ENCODE assay signal across 19 cellular contexts in the genomic region with DNA sequence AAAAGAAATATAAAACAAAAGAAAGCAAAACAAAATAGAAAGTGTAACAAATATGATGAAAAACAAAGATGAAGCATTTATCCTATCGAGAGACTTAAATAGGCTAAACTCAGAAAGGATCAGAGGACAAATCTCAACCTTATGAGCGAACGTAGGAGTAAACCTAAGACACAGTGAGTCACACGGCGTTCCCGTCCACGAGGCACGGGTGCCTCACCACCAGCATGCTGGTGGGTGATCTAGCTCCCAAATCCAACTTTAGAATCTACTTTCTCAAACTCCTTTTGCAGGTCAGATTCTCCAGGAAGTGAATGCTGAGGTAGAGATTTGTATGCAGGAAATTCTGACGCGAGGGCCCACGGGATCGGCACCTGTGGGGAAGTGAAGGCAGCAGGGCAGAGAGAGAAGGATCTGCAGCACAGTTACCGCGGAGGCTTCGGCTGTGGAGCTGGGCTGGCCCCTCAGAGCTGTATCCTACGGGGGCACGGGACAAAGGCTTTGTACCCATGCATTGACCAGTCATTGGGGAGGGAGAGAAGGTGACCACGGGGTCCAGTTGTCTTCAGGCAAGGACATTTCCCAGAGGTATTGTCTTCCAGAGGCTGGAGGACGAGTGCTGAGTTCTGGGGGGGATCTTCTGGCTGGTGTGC. TPM values are rescaled to one million over a fixed set of nuclear protein-coding genes. Genes with fewer than 3 reads are reported as not detected.
"Had no signal": no experiment of that assay in that cellular context is flagged by ENCODE, and none has a peak within 500 bp of the region (broad histone marks: within the 10 kb centered on the region; RNA-seq: fewer than 3 reads in every experiment).

No MANE protein-coding gene starts in this region.

- H3K4me1 Mint-ChIP-seq: activated CD4-positive, alpha-beta T cell treated with anti-CD3 and anti-CD28 coated beads, Interleukin-2, amount 10 ng/mL, durations not matched to agents 7 days and 5 days; activated naive CD4-positive, alpha-beta T cell treated with anti-CD3 and anti-CD28 coated beads, Interleukin-2, amount 10 ng/mL, durations not matched to agents 7 days and 5 days had no signal

- H3K4me3 ChIP-seq: adrenal gland, suprapubic skin had no signal

- H3K27ac Mint-ChIP-seq: activated CD4-positive, alpha-beta T cell treated with anti-CD3 and anti-CD28 coated beads, Interleukin-2, amount 10 ng/mL, durations not matched to agents 7 days and 5 days; activated naive CD4-positive, alpha-beta T cell treated with anti-CD3 and anti-CD28 coated beads, Interleukin-2, amount 10 ng/mL, durations not matched to agents 7 days and 5 days; stimulated activated naive CD8-positive, alpha-beta T cell treated with anti-CD3 and anti-CD28 coated beads, Interleukin-15, amount 100 ng/mL, for 72 hours; type B pancreatic cell had no signal

- H3K4me3 Mint-ChIP-seq: activated CD4-positive, alpha-beta T cell treated with anti-CD3 and anti-CD28 coated beads, Interleukin-2, amount 10 ng/mL, durations not matched to agents 7 days and 5 days; activated naive CD4-positive, alpha-beta T cell treated with anti-CD3 and anti-CD28 coated beads, Interleukin-2, amount 10 ng/mL, durations not matched to agents 7 days and 5 days; activated T-cell treated with anti-CD3 and anti-CD28 coated beads, Interleukin-2, amount 50 U/mL, for 4 hours; stimulated activated naive CD8-positive, alpha-beta T cell treated with anti-CD3 and anti-CD28 coated beads, Interleukin-15, amount 100 ng/mL, for 72 hours; type B pancreatic cell had no signal

- H3K27ac ChIP-seq: adrenal gland, epithelial cell of prostate, neutrophil, suprapubic skin had no signal

- H3K27me3 ChIP-seq: adrenal gland, suprapubic skin had no signal

- H3K9me3 ChIP-seq: neutrophil had no signal

- H3K36me3 ChIP-seq: adrenal gland, neutrophil, suprapubic skin had no signal

- H3K4me1 ChIP-seq: suprapubic skin had no signal

- ATAC-seq: activated T-cell treated with anti-CD3 and anti-CD28 coated beads, Interleukin-2, amount 50 U/mL, for 4 hours; left lobe of liver; naive thymus-derived CD4-positive, alpha-beta T cell; stimulated activated naive CD8-positive, alpha-beta T cell treated with anti-CD3 and anti-CD28 coated beads, Interleukin-15, amount 100 ng/mL, for 72 hours had no signal

- H3K27me3 Mint-ChIP-seq: activated CD4-positive, alpha-beta T cell treated with anti-CD3 and anti-CD28 coated beads, Interleukin-2, amount 10 ng/mL, durations not matched to agents 7 days and 5 days had no signal

- DNase-seq: activated CD4-positive, alpha-beta T cell treated with anti-CD3 and anti-CD28 coated beads, Interleukin-2, amount 10 ng/mL, durations not matched to agents 7 days and 5 days; activated CD8-positive, alpha-beta memory T cell treated with anti-CD3 and anti-CD28 coated beads, Interleukin-2, amount 50 U/mL, for 4 hours; activated naive CD4-positive, alpha-beta T cell treated with anti-CD3 and anti-CD28 coated beads, Interleukin-2, amount 10 ng/mL, durations not matched to agents 7 days and 5 days; activated T-cell treated with anti-CD3 and anti-CD28 coated beads, Interleukin-2, amount 50 U/mL, for 4 hours; adrenal gland; foreskin melanocyte; kidney; naive thymus-derived CD4-positive, alpha-beta T cell; retina; stimulated activated CD4-positive, alpha-beta T cell treated with anti-CD3 and anti-CD28 coated beads, Interleukin-15, amount 100 ng/mL, for 24 hours; stimulated activated CD4-positive, alpha-beta T cell treated with anti-CD3 and anti-CD28 coated beads, Interleukin-2, amount 100 ng/mL, for 48 hours; stimulated activated naive CD8-positive, alpha-beta T cell treated with anti-CD3 and anti-CD28 coated beads, Interleukin-15, amount 100 ng/mL, for 72 hours had no signal

RNA-seq across cellular contexts. Expression of a gene that starts 56.8 kb away (rescaled TPM):
- total RNA-seq: activated CD4-positive, alpha-beta T cell treated with anti-CD3 and anti-CD28 coated beads, Interleukin-2, amount 10 ng/mL, durations not matched to agents 7 days and 5 days; naive thymus-derived CD4-positive, alpha-beta T cell; T-helper 1 cell treated with Interleukin-12 subunit alpha and Interleukin-12 subunit beta and Interleukin-4 antibody, amounts not matched to agents 30 ng/mL and 1 ng/mL, for 36 hours had no signal
- polyA plus RNA-seq: fibroblast of lung; naive thymus-derived CD4-positive, alpha-beta T cell had no signal
